8 cellular contexts compared by ENCODE assay signal in the genomic region with DNA sequence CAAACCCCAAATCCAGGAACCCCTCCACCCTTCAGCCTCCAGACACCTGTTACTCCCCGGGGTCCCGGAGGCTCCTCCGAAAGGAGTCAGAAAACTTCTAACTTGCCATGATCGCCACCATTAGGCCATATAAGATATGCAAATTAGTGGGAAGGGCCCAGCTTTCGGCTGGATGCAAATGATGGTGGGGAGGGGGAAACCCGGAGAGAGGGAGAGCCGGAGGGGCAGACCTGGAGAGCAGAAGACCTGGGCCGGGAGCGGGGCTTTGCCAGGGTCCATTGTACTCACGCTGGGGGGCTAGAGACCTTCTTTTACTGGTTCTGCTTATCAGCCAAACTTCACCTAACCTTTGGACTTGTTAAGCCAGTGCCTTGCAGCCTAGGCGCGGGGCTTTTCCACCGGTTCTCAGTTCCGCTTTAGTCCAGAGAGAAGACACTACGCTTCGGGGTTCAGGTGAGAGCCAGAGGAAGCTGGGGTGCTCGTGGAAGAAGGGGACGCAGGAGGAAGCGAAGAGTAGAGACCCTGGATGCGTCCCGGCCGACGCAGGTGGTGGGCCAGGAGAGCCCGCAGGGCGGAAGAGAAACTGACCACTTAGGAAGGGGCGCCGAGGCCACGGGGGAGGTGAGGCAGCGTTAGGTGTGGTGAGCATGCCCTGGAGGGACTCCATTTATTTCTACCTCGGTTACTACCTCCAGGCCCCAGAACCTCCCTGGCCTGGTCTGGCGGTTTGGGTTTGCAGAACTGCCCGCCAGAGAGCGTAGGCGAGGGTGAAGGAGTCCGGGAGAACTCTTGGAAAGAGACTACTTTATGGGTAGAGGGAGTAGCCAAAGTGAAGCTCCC. TPM values are rescaled to one million over a fixed set of nuclear protein-coding genes. Genes with fewer than 3 reads are reported as not detected.
DNase-seq lines count a peak whose midpoint lies in the region; ATAC-seq and TF ChIP-seq lines count a peak whose summit lies in the region.

TSS of gene HNF1B (minus strand) at position 99 of the 840 bp plus-strand sequence. CDS start 175 bp downstream, outside the sequence.

- H3K4me1 ChIP-seq in endodermal cell (ENCODE audit: control insufficient read depth, insufficient read depth, low read length) = peaks cover 5% of the 10 kb centered on the region
- H3K4me1 ChIP-seq in skeletal muscle satellite cell (ENCODE audit: control insufficient read depth, insufficient read depth, low read length) = peaks cover 19% of the 10 kb centered on the region

- H3K9me3 ChIP-seq in endodermal cell (ENCODE audit: control insufficient read depth, low read length) (no peaks in the 10 kb centered on the region), skeletal muscle satellite cell (replicated peaks; ENCODE audit: low read length) (no peaks in the 10 kb centered on the region)

- TF ChIP-seq CTCF in endodermal cell (conservative IDR thresholded peaks at IDR 0.05) = peak; percentile 37

- peak within 1 kb of the TSS; percentile 66 for H3K9ac ChIP-seq in endodermal cell (ENCODE audit: extremely low read depth, low read length, poor library complexity, severe bottlenecking)
- H3K9ac ChIP-seq in skeletal muscle satellite cell (ENCODE audit: low read depth, low read length) = no peak within 1 kb of the TSS

- H3K9me3 Mint-ChIP-seq in activated T-cell treated with anti-CD3 and anti-CD28 coated beads, Interleukin-2, amount 50 U/mL, for 4 hours = no peaks in the 10 kb centered on the region
- H3K9me3 Mint-ChIP-seq in endodermal cell = no peaks in the 10 kb centered on the region

- DNase-seq in activated T-cell treated with anti-CD3 and anti-CD28 coated beads, Interleukin-2, amount 50 U/mL, for 4 hours = no peak
- no peak for DNase-seq in activated T-cell treated with anti-CD3 and anti-CD28 coated beads for 4 hours
- peak; percentile 93 for DNase-seq in endodermal cell
- DNase-seq in dedifferentiated amniotic fluid mesenchymal stem cell (ENCODE audit: extremely low spot score) = no peak
- no peak for DNase-seq in pons (ENCODE audit: low spot score)

- H3K36me3 ChIP-seq in endodermal cell (ENCODE audit: control insufficient read depth, insufficient read depth, low read length) (no peaks in the 10 kb centered on the region), skeletal muscle satellite cell (ENCODE audit: insufficient read depth, low read length) (no peaks in the 10 kb centered on the region)

- no peaks in the 10 kb centered on the region for H3K36me3 Mint-ChIP-seq in activated T-cell treated with anti-CD3 and anti-CD28 coated beads, Interleukin-2, amount 50 U/mL, for 4 hours (ENCODE audit: insufficient read depth)
- H3K36me3 Mint-ChIP-seq in endodermal cell (ENCODE audit: low read depth) = peaks cover 4% of the 10 kb centered on the region

- peak within 1 kb of the TSS; percentile 73 for H3K4me2 ChIP-seq in skeletal muscle satellite cell (ENCODE audit: low read length)

- peak within 1 kb of the TSS; percentile 92 for H3K27ac Mint-ChIP-seq in endodermal cell

- H3K4me3 Mint-ChIP-seq in activated T-cell treated with anti-CD3 and anti-CD28 coated beads, Interleukin-2, amount 50 U/mL, for 4 hours = peak within 1 kb of the TSS; percentile 58
- peak within 1 kb of the TSS; percentile 89 for H3K4me3 Mint-ChIP-seq in endodermal cell

- peaks cover 24% of the 10 kb centered on the region for H3K4me1 Mint-ChIP-seq in activated T-cell treated with anti-CD3 and anti-CD28 coated beads, Interleukin-2, amount 50 U/mL, for 4 hours (ENCODE audit: low read depth)
- peaks cover 35% of the 10 kb centered on the region for H3K4me1 Mint-ChIP-seq in endodermal cell

- H3K27me3 Mint-ChIP-seq in activated T-cell treated with anti-CD3 and anti-CD28 coated beads, Interleukin-2, amount 50 U/mL, for 4 hours (ENCODE audit: low read depth) = peaks cover 70% of the 10 kb centered on the region
- H3K27me3 Mint-ChIP-seq in endodermal cell (ENCODE audit: insufficient read depth) = peaks cover 76% of the 10 kb centered on the region

- ATAC-seq in activated T-cell treated with anti-CD3 and anti-CD28 coated beads, Interleukin-2, amount 50 U/mL, for 4 hours = no peak
- ATAC-seq in HG03439 (IDR thresholded peaks at IDR 0.05; ENCODE audit: unreplicated experiment) = peak; percentile 42
- ATAC-seq in HG03469 (IDR thresholded peaks at IDR 0.05; ENCODE audit: unreplicated experiment) = no peak

- H3K27me3 ChIP-seq in endodermal cell (ENCODE audit: control insufficient read depth, insufficient read depth, low read length, poor library complexity, severe bottlenecking) (peaks cover 44% of the 10 kb centered on the region), skeletal muscle satellite cell (ENCODE audit: control insufficient read depth, insufficient read depth, low read length) (peaks cover 90% of the 10 kb centered on the region)

- no peak within 1 kb of the TSS for H3K27ac ChIP-seq in endodermal cell (ENCODE audit: low read depth, low read length)

- H3K4me3 ChIP-seq in endodermal cell (ENCODE audit: low read length) (peak within 1 kb of the TSS; percentile 91), skeletal muscle satellite cell (ENCODE audit: low read length) (no peak within 1 kb of the TSS)

- WGBS in endodermal cell (ENCODE audit: insufficient coverage in 1 of 2, insufficient read length in 1 of 2), 2 experiments = 4 to 5% methylated on average over 19 to 35 of the region's 35 CpGs

RNA-seq across cellular contexts. Expression of gene HNF1B, which starts in this region (rescaled TPM):
- total RNA-seq in activated T-cell treated with anti-CD3 and anti-CD28 coated beads, Interleukin-2, amount 50 U/mL, for 4 hours = under 1 TPM in 1 of 3 donors, not detected in 2; 0.16 TPM
- total RNA-seq in endodermal cell = 10 to 100 TPM; 39.7 to 42.7 TPM
- 4.9 TPM for polyA plus RNA-seq in endodermal cell (2013, experiment 1 of 2)
- 3.9 TPM for polyA plus RNA-seq in endodermal cell (2013, experiment 2 of 2)
- total RNA-seq in skeletal muscle satellite cell (2012; rRNA removed) = not detected in 2 replicates

Comparison
In these comparisons a context has a peak if more than half of its experiments do, and no peak if none do; other contexts are left out.
1. RNA of gene HNF1B (total RNA-seq): 39.7 to 42.7 TPM in endodermal cell; 0.16 TPM in activated T-cell treated with anti-CD3 and anti-CD28 coated beads, Interleukin-2, amount 50 U/mL, for 4 hours; every median in the first group is over 10 times any median in the second.